In genomic region chr10:98351831-98352402, GRCh38 we compare ENCODE assay signal across 19 cellular contexts.
DNase-seq lines count a peak whose midpoint lies in the region; ATAC-seq and TF ChIP-seq lines count a peak whose summit lies in the region.
"Had no signal": no experiment of that assay in that cellular context is flagged by ENCODE, and none has a peak within 500 bp of the region (broad histone marks: within the 10 kb centered on the region; RNA-seq: fewer than 3 reads in every experiment).

No MANE protein-coding gene starts in this region.

- CTCF ChIA-PET in HEK293T (lab: Yijun Ruan, JAX) = no interaction called here

- no peak overlapping the region for H3K4me3 Mint-ChIP-seq in chondrocyte (ENCODE audit: unreplicated experiment)
- H3K4me3 Mint-ChIP-seq: CD4-positive, alpha-beta T cell had no signal

- H3K27me3 Mint-ChIP-seq in chondrocyte (ENCODE audit: low read depth) = peaks cover 17% of the 10 kb centered on the region

- H3K27ac ChIP-seq in mesenchymal stem cell (ENCODE audit: low read length, poor library complexity, severe bottlenecking) = no peak overlapping the region

- no peak overlapping the region for H3K27ac Mint-ChIP-seq in chondrocyte (ENCODE audit: unreplicated experiment)
- H3K27ac Mint-ChIP-seq: CD4-positive, alpha-beta T cell had no signal

- TF ChIP-seq CTCF in fibroblast of the aortic adventitia (IDR thresholded peaks at IDR 0.05; ENCODE audit: insufficient read depth, low read length) (no peak), chondrocyte (IDR thresholded peaks at IDR 0.05) (no peak), GM10266 (IDR thresholded peaks at IDR 0.05; ENCODE audit: control insufficient read depth, insufficient read depth, low read depth, missing control alignments) (no peak)

- peak overlapping the region; percentile 40 for H3K9ac ChIP-seq in mesenchymal stem cell (ENCODE audit: low read length)

- POLR2A ChIA-PET in HEK293T (lab: Yijun Ruan, JAX) = no interaction called here

- peaks cover 28 to 43% of the 10 kb centered on the region in 2 experiments for H3K27me3 ChIP-seq in mesenchymal stem cell (ENCODE audit: control insufficient read depth in 1 of 2, insufficient read depth in 1 of 2, low read length in 2 of 2)

- no peaks in the 10 kb centered on the region for H3K36me3 ChIP-seq in mesenchymal stem cell (ENCODE audit: control insufficient read depth in 1 of 2, insufficient read depth in 2 of 2, low read depth in 1 of 2, low read length in 2 of 2)

- DNase-seq in Right ventricle myocardium superior = no peak
- DNase-seq in cardiac septum (ENCODE audit: low spot score) = no peak
- peak; percentile 90 for DNase-seq in fibroblast of the aortic adventitia (ENCODE audit: low read depth)
- no peak for DNase-seq in mesenchymal stem cell
- no peak for DNase-seq in chondrocyte (ENCODE audit: low spot score)
- DNase-seq in HEK293T (ENCODE audit: extremely low spot score) = no peak
- DNase-seq in GM10266 (ENCODE audit: extremely low spot score) = no peak
- no peak for DNase-seq in NCI-H146 (lab: John Stamatoyannopoulos, UW)
- DNase-seq: 8988T; Caco-2; CD4-positive, alpha-beta T cell; DMS153; GF-D8; GOT3; NCI-H1092 treated with DMSO at 0.1 percent for 48 hours; NCI-H1694; NCI-H510A treated with DMSO at 0.1 percent for 48 hours; NCI-H774; SHP77 had no signal

- peak; percentile 23 for ATAC-seq in Right ventricle myocardium superior (ENCODE audit: poor library complexity)

- H3K4me1 ChIP-seq in mesenchymal stem cell (ENCODE audit: control insufficient read depth, insufficient read depth, low read depth, low read length) = peaks cover 5% of the 10 kb centered on the region
- H3K4me1 ChIP-seq: Caco-2 had no signal

- no peak overlapping the region for H4K91ac ChIP-seq in mesenchymal stem cell (ENCODE audit: low read length)

- no peak overlapping the region for H2BK15ac ChIP-seq in mesenchymal stem cell (ENCODE audit: low read depth, poor library complexity, severe bottlenecking)

- H3K23ac ChIP-seq in mesenchymal stem cell (ENCODE audit: low read length in 2 of 2) = no peak overlapping the region

- H3K36me3 Mint-ChIP-seq in chondrocyte (ENCODE audit: low read depth) = peaks cover 4% of the 10 kb centered on the region

- peak overlapping the region in 1 of 2 experiments; percentile 83 for H2BK12ac ChIP-seq in mesenchymal stem cell (ENCODE audit: low read length in 2 of 2)

- peaks cover 16% of the 10 kb centered on the region for H3K9me3 ChIP-seq in mesenchymal stem cell (ENCODE audit: control insufficient read depth, low read length)

- H2AK5ac ChIP-seq in mesenchymal stem cell (ENCODE audit: low read length, severe bottlenecking) = no peak overlapping the region

- H2BK5ac ChIP-seq in mesenchymal stem cell (ENCODE audit: low read depth, low read length, poor library complexity, severe bottlenecking) = no peak overlapping the region

- H3K18ac ChIP-seq in mesenchymal stem cell (ENCODE audit: low read depth in 1 of 2, low read length in 2 of 2) = peak overlapping the region; percentile 77 to 88

- H3K14ac ChIP-seq in mesenchymal stem cell (ENCODE audit: low read length in 2 of 2) = peak overlapping the region in 1 of 2 experiments; percentile 81

- no peak overlapping the region for H4K8ac ChIP-seq in mesenchymal stem cell (ENCODE audit: low read length)

- peaks cover 4% of the 10 kb centered on the region for H3K9me3 Mint-ChIP-seq in chondrocyte (ENCODE audit: low read depth)

- WGBS in mesenchymal stem cell = 69% methylated on average over 10 of the region's 11 CpGs

- no peaks in the 10 kb centered on the region for H3K79me1 ChIP-seq in mesenchymal stem cell (replicated peaks; ENCODE audit: low read length, poor library complexity, severe bottlenecking)

- intact Hi-C loops in Right ventricle myocardium superior (cut with DNase I) = no loop called here
- intact Hi-C loops in cardiac septum (cut with DNase I) = no loop called here

- no peak overlapping the region for H3K4me2 ChIP-seq in mesenchymal stem cell (ENCODE audit: low read length, poor library complexity, severe bottlenecking)

- H2BK120ac ChIP-seq in mesenchymal stem cell (ENCODE audit: low read depth, low read length) = no peak overlapping the region

- H3K4me3 ChIP-seq in fibroblast of the aortic adventitia (ENCODE audit: low read depth, low read length) = no peak overlapping the region
- H3K4me3 ChIP-seq in mesenchymal stem cell (ENCODE audit: insufficient read depth in 1 of 2, low read depth in 1 of 2, low read length in 2 of 2) = no peak overlapping the region

- peaks cover 26% of the 10 kb centered on the region for H3K4me1 Mint-ChIP-seq in chondrocyte (ENCODE audit: low read depth)

- H3K4ac ChIP-seq in mesenchymal stem cell (ENCODE audit: low read depth in 1 of 2, low read length in 2 of 2) = no peak overlapping the region

- H2AFZ ChIP-seq in mesenchymal stem cell (ENCODE audit: low read depth, low read length) = no peak overlapping the region

TF ChIP-seq in HEK293T, 16 proteins besides CTCF, POLR2A, EP300 and RAD21:
- TF ChIP-seq LEF1 (IDR thresholded peaks at IDR 0.05; ENCODE audit: borderline replicate concordance) = no peak
- no peak for TF ChIP-seq FOXA1 (IDR thresholded peaks at IDR 0.05)
- no peak for TF ChIP-seq PKNOX1 (IDR thresholded peaks at IDR 0.05)
- TF ChIP-seq CTBP1 (IDR thresholded peaks at IDR 0.05; ENCODE audit: borderline replicate concordance) = no peak
- TF ChIP-seq FOXK2 (IDR thresholded peaks at IDR 0.05) = no peak
- no peak for TF ChIP-seq L3MBTL2 (conservative IDR thresholded peaks at IDR 0.05)
- TF ChIP-seq ELF4 (IDR thresholded peaks at IDR 0.05) = no peak
- no peak for TF ChIP-seq ARNT (IDR thresholded peaks at IDR 0.05)
- no peak for TF ChIP-seq TARDBP (IDR thresholded peaks at IDR 0.05)
- TF ChIP-seq BHLHE40 (IDR thresholded peaks at IDR 0.05; ENCODE audit: borderline replicate concordance) = no peak
- TF ChIP-seq HDGF (IDR thresholded peaks at IDR 0.05; ENCODE audit: borderline replicate concordance) = no peak
- no peak for TF ChIP-seq FOXM1 (IDR thresholded peaks at IDR 0.05; ENCODE audit: borderline replicate concordance)
- TF ChIP-seq SP1 (IDR thresholded peaks at IDR 0.05) = no peak
- TF ChIP-seq NFRKB (IDR thresholded peaks at IDR 0.05) = no peak
- no peak for TF ChIP-seq ZNF384 (IDR thresholded peaks at IDR 0.05)
- TF ChIP-seq SUZ12 (IDR thresholded peaks at IDR 0.05) = no peak
